ENCODE assay signal across 9 cellular contexts in the genomic region with DNA sequence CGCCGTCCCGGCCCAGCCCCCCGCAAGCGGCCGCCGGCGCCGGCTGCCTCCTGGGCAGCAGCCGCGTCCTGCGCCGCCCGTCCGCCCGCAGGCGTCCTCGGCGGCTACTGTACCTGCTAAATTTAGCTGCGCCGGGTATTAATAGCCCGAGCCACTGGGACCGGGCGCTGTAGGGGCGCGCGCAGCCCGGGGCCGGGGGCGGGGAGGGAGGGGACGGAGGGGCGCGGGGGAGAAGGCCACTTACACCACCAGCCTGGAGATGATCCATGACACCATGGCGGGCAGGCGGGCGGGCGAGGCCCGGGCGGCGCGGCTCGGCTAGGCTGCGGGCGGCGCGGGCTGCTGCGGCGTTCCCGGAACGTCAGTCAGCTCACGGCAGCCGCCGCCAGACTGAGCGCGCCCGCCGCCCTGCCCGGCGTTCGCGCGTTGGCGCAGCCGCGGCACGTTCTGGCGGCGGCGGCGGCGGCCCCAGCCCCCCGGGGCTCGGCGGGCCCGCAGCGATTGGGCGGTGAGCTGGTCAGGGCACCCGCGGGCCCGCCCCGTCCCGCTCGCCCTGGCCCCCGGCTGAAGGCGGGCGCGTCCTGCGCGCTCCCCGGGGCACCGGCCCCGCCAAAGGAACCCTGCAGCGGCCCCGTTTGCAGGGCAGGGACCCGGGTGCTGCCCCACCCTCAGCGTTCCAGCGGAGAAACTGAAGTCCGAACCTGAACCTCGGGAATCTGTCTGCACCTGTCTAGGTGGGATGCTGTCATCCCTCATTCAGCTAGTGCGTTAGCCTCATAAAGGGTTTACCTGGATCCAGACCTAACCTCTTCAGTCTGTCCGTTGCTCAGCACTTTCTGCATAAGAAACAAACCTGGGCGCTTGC. TPM values are rescaled to one million over a fixed set of nuclear protein-coding genes. Genes with fewer than 3 reads are reported as not detected.
A peak's percentile ranks its signal among the peaks of the same experiment; 100 is the strongest.
DNase-seq lines count a peak whose midpoint lies in the region; ATAC-seq and TF ChIP-seq lines count a peak whose summit lies in the region.
"Had no signal": no experiment of that assay in that cellular context is flagged by ENCODE, and none has a peak within 500 bp of the region (broad histone marks: within the 10 kb centered on the region; RNA-seq: fewer than 3 reads in every experiment).

A gene with protein sequence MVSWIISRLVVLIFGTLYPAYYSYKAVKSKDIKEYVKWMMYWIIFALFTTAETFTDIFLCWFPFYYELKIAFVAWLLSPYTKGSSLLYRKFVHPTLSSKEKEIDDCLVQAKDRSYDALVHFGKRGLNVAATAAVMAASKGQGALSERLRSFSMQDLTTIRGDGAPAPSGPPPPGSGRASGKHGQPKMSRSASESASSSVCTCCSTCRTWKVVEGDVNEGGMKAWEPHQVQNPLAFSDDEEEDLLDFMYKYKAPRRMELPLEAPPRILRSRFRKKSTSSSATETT (minus strand): TSS at position 392 of the 865 bp plus-strand sequence. CDS start 116 bp downstream, at position 276.

- WGBS in HUES64: under 1% methylated on average over 102 of the region's 102 CpGs

- no peak for TF ChIP-seq CTCF in osteoblast (IDR thresholded peaks at IDR 0.05; ENCODE audit: extremely low read depth, low read depth, low read length)

- 0 out of 2 replicates have a peak within 1 kb of the TSS, but pooled peaks have one; percentile 16 for H3K9ac ChIP-seq in HUES64 (ENCODE audit: low read depth, low read length)

- H3K4me3 ChIP-seq in HUES64 (ENCODE audit: low read length): peak within 1 kb of the TSS; percentile 59
- peak within 1 kb of the TSS; percentile 22 for H3K4me3 ChIP-seq in osteoblast (ENCODE audit: insufficient read depth, low read length)

- DNase-seq in Daoy (ENCODE audit: low read depth) (peak; percentile 46), head of caudate nucleus (peak in 33 of 42 donors; percentile 19 to 65 (median 44)), osteoblast (ENCODE audit: insufficient read length, low spot score, missing footprints) (peak; percentile 89), OCI-M1 (lab: John Stamatoyannopoulos, UW) (no peak), epidermal melanocyte (ENCODE audit: insufficient read length, low spot score) (no peak)
- peak; percentile 31 to 41 for DNase-seq in activated T-cell treated with anti-CD3 and anti-CD28 coated beads, Interleukin-2, amount 50 U/mL, for 72 hours

- H3K36me3 ChIP-seq in HUES64 (ENCODE audit: insufficient read depth, low read length) (no peaks in the 10 kb centered on the region), osteoblast (ENCODE audit: insufficient read depth, low read length) (no peaks in the 10 kb centered on the region)

- no peak within 1 kb of the TSS for H3K27ac Mint-ChIP-seq in activated T-cell treated with anti-CD3 and anti-CD28 coated beads, Interleukin-2, amount 50 U/mL, for 72 hours

- no peaks in the 10 kb centered on the region for H3K79me2 ChIP-seq in osteoblast (ENCODE audit: insufficient read depth, low read length)

- peaks cover 79% of the 10 kb centered on the region for H3K27me3 ChIP-seq in HUES64 (ENCODE audit: insufficient read depth, low read length)
- peaks cover 71% of the 10 kb centered on the region for H3K27me3 ChIP-seq in osteoblast (ENCODE audit: insufficient read depth, low read length)

- H2AFZ ChIP-seq in osteoblast (ENCODE audit: low read length): no peak within 1 kb of the TSS

- peaks cover 10 to 11% of the 10 kb centered on the region in 2 donors for H3K36me3 Mint-ChIP-seq in activated T-cell treated with anti-CD3 and anti-CD28 coated beads, Interleukin-2, amount 50 U/mL, for 72 hours (ENCODE audit: insufficient read depth in 2 of 2)

- H4K20me1 ChIP-seq in osteoblast (ENCODE audit: insufficient read depth, low read length): no peaks in the 10 kb centered on the region

- peak within 1 kb of the TSS; percentile 89 to 92 for H3K4me3 Mint-ChIP-seq in activated T-cell treated with anti-CD3 and anti-CD28 coated beads, Interleukin-2, amount 50 U/mL, for 72 hours

- peak; percentile 83 to 85 for ATAC-seq in activated T-cell treated with anti-CD3 and anti-CD28 coated beads, Interleukin-2, amount 50 U/mL, for 72 hours (replicated peaks in 1 of 2)
- ATAC-seq in GM18858 (IDR thresholded peaks at IDR 0.05; ENCODE audit: unreplicated experiment): no peak

- H3K4me1 ChIP-seq in HUES64 (ENCODE audit: insufficient read depth, low read length): peaks cover 4% of the 10 kb centered on the region
- no peaks in the 10 kb centered on the region for H3K4me1 ChIP-seq in osteoblast (ENCODE audit: insufficient read depth, low read length)

- no peak within 1 kb of the TSS for H3K4me2 ChIP-seq in osteoblast (ENCODE audit: insufficient read depth, low read length)

- intact Hi-C loops in head of caudate nucleus (cut with DNase I): no loop called here

- H3K27ac ChIP-seq in HUES64 (ENCODE audit: low read depth, low read length): no peak within 1 kb of the TSS
- H3K27ac ChIP-seq in osteoblast (ENCODE audit: low read depth, low read length): no peak within 1 kb of the TSS

- H3K4me1 Mint-ChIP-seq in activated T-cell treated with anti-CD3 and anti-CD28 coated beads, Interleukin-2, amount 50 U/mL, for 72 hours (ENCODE audit: low read depth): peaks cover 17% of the 10 kb centered on the region

- H3K9me3 Mint-ChIP-seq in activated T-cell treated with anti-CD3 and anti-CD28 coated beads, Interleukin-2, amount 50 U/mL, for 72 hours: peaks cover 8% of the 10 kb centered on the region in 2 donors

- peaks cover 54% of the 10 kb centered on the region for H3K27me3 Mint-ChIP-seq in activated T-cell treated with anti-CD3 and anti-CD28 coated beads, Interleukin-2, amount 50 U/mL, for 72 hours (ENCODE audit: low read depth)

- H3K9me3 ChIP-seq in HUES64 (ENCODE audit: insufficient read depth, low read depth, low read length) (peaks cover under 1% of the 10 kb centered on the region; the same call in 1 of the 2 replicates), osteoblast (ENCODE audit: low read depth, low read length) (no peaks in the 10 kb centered on the region)

RNA-seq across cellular contexts. Expression of the gene that starts here (rescaled TPM):
- 4.1 TPM in 2 replicates for total RNA-seq in Daoy (2014; rRNA removed; shearing (Covaris generic))
- polyA plus RNA-seq in HUES64 (2013, experiment 1 of 2): 0.95 TPM
- polyA plus RNA-seq in HUES64 (2013, experiment 2 of 2): 1.8 TPM
- under 1 TPM; 0.38 to 0.63 TPM for total RNA-seq in activated T-cell treated with anti-CD3 and anti-CD28 coated beads, Interleukin-2, amount 50 U/mL, for 72 hours
- total RNA-seq in osteoblast: 0.36 TPM in 1 of 2 replicates, not detected in the other
- total RNA-seq: RPMI7951 had no signal

Comparison
In these comparisons a context has a peak if more than half of its experiments do, and no peak if none do; other contexts are left out.
1. Peak in DNase-seq and ATAC-seq in activated T-cell treated with anti-CD3 and anti-CD28 coated beads, Interleukin-2, amount 50 U/mL, for 72 hours; RNA of the gene not detected or under 1 TPM.
2. Peak in DNase-seq and H3K4me3 ChIP-seq in osteoblast; RNA of the gene not detected or under 1 TPM.
3. DNase-seq: peak in Daoy (single experiment) and head of caudate nucleus (33 of 42); none in OCI-M1 (single experiment) and epidermal melanocyte (single experiment).